ENCODE assay signal across 18 cellular contexts in genomic region chr9:75500479-75500878, GRCh38.
"Had no signal": no experiment of that assay in that cellular context is flagged by ENCODE, and none has a peak within 500 bp of the region (broad histone marks: within the 10 kb centered on the region; RNA-seq: fewer than 3 reads in every experiment).

No MANE protein-coding gene starts in this region.

- H3K4me1 ChIP-seq: adrenal gland, prostate gland had no signal

- H3K27me3 ChIP-seq: adrenal gland, ascending aorta, brain microvascular endothelial cell, hepatocyte, tibial artery had no signal

- H3K9me3 ChIP-seq: adrenal gland, ascending aorta, prostate gland, tibial artery had no signal

- ATAC-seq: esophagus mucosa; left lobe of liver; natural killer cell treated with Interleukin-12 subunit alpha and Interleukin-12 subunit beta and Interleukin-15 and Interleukin-18, amount 100 ng/mL, for 72 hours; stimulated activated effector memory CD8-positive, alpha-beta T cell treated with anti-CD3 and anti-CD28 coated beads, Interleukin-12 subunit alpha, Interleukin-12 subunit beta, amount 100 ng/mL, for 72 hours; stimulated activated naive CD8-positive, alpha-beta T cell treated with anti-CD3 and anti-CD28 coated beads, Interleukin-15, amount 100 ng/mL, for 72 hours had no signal

- H3K36me3 ChIP-seq: adrenal gland, ascending aorta, brain microvascular endothelial cell, prostate gland, tibial artery had no signal

- H3K4me3 ChIP-seq: adrenal gland, ascending aorta, hepatocyte, prostate gland, tibial artery had no signal

- H3K27ac ChIP-seq: ascending aorta, brain microvascular endothelial cell, hepatocyte, prostate gland, tibial artery had no signal

- DNase-seq: activated T-cell treated with anti-CD3 and anti-CD28 coated beads, Interleukin-2, amount 50 U/mL, for 1 hour; brain microvascular endothelial cell; central memory CD4-positive, alpha-beta T cell; effector memory CD4-positive, alpha-beta T cell; glutamatergic neuron; immature natural killer cell; stimulated activated CD4-positive, alpha-beta T cell treated with anti-CD3 and anti-CD28 coated beads, Interleukin-12 subunit alpha, Interleukin-12 subunit beta, amount 100 ng/mL, for 4 hours; stimulated activated CD4-positive, alpha-beta T cell treated with anti-CD3 and anti-CD28 coated beads, Interleukin-1b, Interleukin-23, amount 100 ng/mL, for 48 hours; stimulated activated naive CD8-positive, alpha-beta T cell treated with anti-CD3 and anti-CD28 coated beads, Interleukin-15, amount 100 ng/mL, for 72 hours; tibial artery had no signal
